Comparison of ENCODE assay signal across 1 cellular context in the genomic region with DNA sequence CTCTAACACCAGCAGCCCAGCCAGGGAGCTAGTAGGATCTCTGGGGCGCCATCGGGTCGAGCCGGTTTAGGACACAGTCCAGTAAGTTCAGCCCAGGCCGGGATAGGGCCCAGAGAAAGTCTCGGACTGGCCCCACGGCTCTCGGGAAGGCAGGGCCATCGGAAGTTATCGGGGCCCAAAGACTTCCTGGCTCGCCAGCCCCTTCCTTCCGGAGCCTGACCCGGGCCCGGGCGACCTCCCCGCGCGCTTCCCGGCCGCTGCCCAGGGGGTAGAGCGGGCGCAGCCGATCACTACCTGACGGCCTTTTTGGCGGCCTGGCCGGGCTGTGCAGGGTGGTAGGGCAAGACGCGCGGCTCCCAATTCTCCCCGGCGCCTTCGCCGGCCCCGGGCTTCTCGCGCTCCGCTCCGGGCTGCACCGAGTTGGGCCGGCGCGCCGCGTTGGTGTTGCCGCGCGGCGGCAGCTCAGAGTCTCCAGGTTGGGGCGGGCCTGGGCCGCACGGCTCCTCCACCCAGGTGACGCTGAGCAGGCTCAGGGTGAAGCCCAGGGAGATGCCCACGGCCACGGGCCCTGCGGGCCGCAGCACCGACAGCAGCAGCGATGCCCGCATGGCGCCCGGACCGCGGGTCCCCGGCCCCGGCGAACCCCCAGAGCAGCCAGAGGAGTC.
TF ChIP-seq lines count a peak whose summit lies in the region.

No MANE protein-coding gene starts in this region.

TF ChIP-seq in HepG2, 621 proteins besides CTCF, POLR2A, EP300 and RAD21 (continued from another document and continues in another):
- TF ChIP-seq, protein P1, sequence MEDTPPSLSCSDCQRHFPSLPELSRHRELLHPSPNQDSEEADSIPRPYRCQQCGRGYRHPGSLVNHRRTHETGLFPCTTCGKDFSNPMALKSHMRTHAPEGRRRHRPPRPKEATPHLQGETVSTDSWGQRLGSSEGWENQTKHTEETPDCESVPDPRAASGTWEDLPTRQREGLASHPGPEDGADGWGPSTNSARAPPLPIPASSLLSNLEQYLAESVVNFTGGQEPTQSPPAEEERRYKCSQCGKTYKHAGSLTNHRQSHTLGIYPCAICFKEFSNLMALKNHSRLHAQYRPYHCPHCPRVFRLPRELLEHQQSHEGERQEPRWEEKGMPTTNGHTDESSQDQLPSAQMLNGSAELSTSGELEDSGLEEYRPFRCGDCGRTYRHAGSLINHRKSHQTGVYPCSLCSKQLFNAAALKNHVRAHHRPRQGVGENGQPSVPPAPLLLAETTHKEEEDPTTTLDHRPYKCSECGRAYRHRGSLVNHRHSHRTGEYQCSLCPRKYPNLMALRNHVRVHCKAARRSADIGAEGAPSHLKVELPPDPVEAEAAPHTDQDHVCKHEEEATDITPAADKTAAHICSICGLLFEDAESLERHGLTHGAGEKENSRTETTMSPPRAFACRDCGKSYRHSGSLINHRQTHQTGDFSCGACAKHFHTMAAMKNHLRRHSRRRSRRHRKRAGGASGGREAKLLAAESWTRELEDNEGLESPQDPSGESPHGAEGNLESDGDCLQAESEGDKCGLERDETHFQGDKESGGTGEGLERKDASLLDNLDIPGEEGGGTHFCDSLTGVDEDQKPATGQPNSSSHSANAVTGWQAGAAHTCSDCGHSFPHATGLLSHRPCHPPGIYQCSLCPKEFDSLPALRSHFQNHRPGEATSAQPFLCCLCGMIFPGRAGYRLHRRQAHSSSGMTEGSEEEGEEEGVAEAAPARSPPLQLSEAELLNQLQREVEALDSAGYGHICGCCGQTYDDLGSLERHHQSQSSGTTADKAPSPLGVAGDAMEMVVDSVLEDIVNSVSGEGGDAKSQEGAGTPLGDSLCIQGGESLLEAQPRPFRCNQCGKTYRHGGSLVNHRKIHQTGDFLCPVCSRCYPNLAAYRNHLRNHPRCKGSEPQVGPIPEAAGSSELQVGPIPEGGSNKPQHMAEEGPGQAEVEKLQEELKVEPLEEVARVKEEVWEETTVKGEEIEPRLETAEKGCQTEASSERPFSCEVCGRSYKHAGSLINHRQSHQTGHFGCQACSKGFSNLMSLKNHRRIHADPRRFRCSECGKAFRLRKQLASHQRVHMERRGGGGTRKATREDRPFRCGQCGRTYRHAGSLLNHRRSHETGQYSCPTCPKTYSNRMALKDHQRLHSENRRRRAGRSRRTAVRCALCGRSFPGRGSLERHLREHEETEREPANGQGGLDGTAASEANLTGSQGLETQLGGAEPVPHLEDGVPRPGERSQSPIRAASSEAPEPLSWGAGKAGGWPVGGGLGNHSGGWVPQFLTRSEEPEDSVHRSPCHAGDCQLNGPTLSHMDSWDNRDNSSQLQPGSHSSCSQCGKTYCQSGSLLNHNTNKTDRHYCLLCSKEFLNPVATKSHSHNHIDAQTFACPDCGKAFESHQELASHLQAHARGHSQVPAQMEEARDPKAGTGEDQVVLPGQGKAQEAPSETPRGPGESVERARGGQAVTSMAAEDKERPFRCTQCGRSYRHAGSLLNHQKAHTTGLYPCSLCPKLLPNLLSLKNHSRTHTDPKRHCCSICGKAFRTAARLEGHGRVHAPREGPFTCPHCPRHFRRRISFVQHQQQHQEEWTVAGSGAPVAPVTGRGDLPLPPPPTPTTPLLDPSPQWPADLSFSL (CRISPR knock-in tag; IDR thresholded peaks at IDR 0.05): no peak
- no peak for TF ChIP-seq PAWR (CRISPR knock-in tag; IDR thresholded peaks at IDR 0.05; ENCODE audit: borderline replicate concordance)
- no peak for TF ChIP-seq ZNF292 (CRISPR knock-in tag; IDR thresholded peaks at IDR 0.05; ENCODE audit: borderline replicate concordance, low read depth)
- TF ChIP-seq ZNF652 (CRISPR knock-in tag; IDR thresholded peaks at IDR 0.05; ENCODE audit: borderline replicate concordance, low read depth): no peak
- TF ChIP-seq ZC3H13 (CRISPR knock-in tag; IDR thresholded peaks at IDR 0.05): no peak
- TF ChIP-seq DNMT3B (CRISPR knock-in tag; conservative IDR thresholded peaks at IDR 0.05): no peak
- no peak for TF ChIP-seq TBX3 (IDR thresholded peaks at IDR 0.05; ENCODE audit: borderline replicate concordance)
- TF ChIP-seq CREB1 (IDR thresholded peaks at IDR 0.05): no peak
- no peak for TF ChIP-seq CREB1 (CRISPR knock-in tag; IDR thresholded peaks at IDR 0.05)
- TF ChIP-seq, protein P2, sequence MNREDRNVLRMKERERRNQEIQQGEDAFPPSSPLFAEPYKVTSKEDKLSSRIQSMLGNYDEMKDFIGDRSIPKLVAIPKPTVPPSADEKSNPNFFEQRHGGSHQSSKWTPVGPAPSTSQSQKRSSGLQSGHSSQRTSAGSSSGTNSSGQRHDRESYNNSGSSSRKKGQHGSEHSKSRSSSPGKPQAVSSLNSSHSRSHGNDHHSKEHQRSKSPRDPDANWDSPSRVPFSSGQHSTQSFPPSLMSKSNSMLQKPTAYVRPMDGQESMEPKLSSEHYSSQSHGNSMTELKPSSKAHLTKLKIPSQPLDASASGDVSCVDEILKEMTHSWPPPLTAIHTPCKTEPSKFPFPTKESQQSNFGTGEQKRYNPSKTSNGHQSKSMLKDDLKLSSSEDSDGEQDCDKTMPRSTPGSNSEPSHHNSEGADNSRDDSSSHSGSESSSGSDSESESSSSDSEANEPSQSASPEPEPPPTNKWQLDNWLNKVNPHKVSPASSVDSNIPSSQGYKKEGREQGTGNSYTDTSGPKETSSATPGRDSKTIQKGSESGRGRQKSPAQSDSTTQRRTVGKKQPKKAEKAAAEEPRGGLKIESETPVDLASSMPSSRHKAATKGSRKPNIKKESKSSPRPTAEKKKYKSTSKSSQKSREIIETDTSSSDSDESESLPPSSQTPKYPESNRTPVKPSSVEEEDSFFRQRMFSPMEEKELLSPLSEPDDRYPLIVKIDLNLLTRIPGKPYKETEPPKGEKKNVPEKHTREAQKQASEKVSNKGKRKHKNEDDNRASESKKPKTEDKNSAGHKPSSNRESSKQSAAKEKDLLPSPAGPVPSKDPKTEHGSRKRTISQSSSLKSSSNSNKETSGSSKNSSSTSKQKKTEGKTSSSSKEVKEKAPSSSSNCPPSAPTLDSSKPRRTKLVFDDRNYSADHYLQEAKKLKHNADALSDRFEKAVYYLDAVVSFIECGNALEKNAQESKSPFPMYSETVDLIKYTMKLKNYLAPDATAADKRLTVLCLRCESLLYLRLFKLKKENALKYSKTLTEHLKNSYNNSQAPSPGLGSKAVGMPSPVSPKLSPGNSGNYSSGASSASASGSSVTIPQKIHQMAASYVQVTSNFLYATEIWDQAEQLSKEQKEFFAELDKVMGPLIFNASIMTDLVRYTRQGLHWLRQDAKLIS (CRISPR knock-in tag; IDR thresholded peaks at IDR 0.05): no peak
- TF ChIP-seq, protein P3, sequence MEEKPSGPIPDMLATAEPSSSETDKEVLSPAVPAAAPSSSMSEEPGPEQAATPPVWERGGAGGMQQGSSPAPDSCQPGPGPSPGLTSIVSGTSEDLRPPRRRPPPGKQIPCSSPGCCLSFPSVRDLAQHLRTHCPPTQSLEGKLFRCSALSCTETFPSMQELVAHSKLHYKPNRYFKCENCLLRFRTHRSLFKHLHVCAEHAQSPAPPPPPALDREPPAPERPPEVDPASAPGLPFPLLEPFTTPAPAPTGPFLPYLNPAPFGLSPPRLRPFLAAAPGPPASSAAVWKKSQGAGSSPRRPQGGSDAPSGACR (CRISPR knock-in tag; IDR thresholded peaks at IDR 0.05): no peak
- no peak for TF ChIP-seq ZNF816 (CRISPR knock-in tag; IDR thresholded peaks at IDR 0.05; ENCODE audit: borderline replicate concordance)
- TF ChIP-seq ZNF549 (CRISPR knock-in tag; IDR thresholded peaks at IDR 0.05): no peak
- no peak for TF ChIP-seq SIN3A (IDR thresholded peaks at IDR 0.05; ENCODE audit: borderline replicate concordance, low read depth, low read length)
- TF ChIP-seq, protein P4, sequence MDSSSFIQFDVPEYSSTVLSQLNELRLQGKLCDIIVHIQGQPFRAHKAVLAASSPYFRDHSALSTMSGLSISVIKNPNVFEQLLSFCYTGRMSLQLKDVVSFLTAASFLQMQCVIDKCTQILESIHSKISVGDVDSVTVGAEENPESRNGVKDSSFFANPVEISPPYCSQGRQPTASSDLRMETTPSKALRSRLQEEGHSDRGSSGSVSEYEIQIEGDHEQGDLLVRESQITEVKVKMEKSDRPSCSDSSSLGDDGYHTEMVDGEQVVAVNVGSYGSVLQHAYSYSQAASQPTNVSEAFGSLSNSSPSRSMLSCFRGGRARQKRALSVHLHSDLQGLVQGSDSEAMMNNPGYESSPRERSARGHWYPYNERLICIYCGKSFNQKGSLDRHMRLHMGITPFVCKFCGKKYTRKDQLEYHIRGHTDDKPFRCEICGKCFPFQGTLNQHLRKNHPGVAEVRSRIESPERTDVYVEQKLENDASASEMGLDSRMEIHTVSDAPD (CRISPR knock-in tag; IDR thresholded peaks at IDR 0.05): no peak
- no peak for TF ChIP-seq WIZ (CRISPR knock-in tag; IDR thresholded peaks at IDR 0.05)
- TF ChIP-seq CENPT (CRISPR knock-in tag; IDR thresholded peaks at IDR 0.05; ENCODE audit: low read depth): no peak
- TF ChIP-seq RORA (CRISPR knock-in tag; IDR thresholded peaks at IDR 0.05): no peak
- no peak for TF ChIP-seq CC2D1A (CRISPR knock-in tag; IDR thresholded peaks at IDR 0.05)
- TF ChIP-seq ZNF773 (CRISPR knock-in tag; IDR thresholded peaks at IDR 0.05; ENCODE audit: borderline replicate concordance): no peak
- no peak for TF ChIP-seq SALL2 (CRISPR knock-in tag; IDR thresholded peaks at IDR 0.05)
- peak; percentile 78 for TF ChIP-seq ASH2L (IDR thresholded peaks at IDR 0.05; ENCODE audit: insufficient read length, low read depth, low read length)
- no peak for TF ChIP-seq ZNF235 (CRISPR knock-in tag; IDR thresholded peaks at IDR 0.05; ENCODE audit: borderline replicate concordance)
- no peak for TF ChIP-seq SOX13 (IDR thresholded peaks at IDR 0.05)
- TF ChIP-seq SOX13 (CRISPR knock-in tag; conservative IDR thresholded peaks at IDR 0.05 in 1 of 2, IDR thresholded peaks at IDR 0.05 in 1 of 2): peak in 1 of 2 experiments; percentile 28; a peak in 1 of 4 replicates
- TF ChIP-seq, protein P5, sequence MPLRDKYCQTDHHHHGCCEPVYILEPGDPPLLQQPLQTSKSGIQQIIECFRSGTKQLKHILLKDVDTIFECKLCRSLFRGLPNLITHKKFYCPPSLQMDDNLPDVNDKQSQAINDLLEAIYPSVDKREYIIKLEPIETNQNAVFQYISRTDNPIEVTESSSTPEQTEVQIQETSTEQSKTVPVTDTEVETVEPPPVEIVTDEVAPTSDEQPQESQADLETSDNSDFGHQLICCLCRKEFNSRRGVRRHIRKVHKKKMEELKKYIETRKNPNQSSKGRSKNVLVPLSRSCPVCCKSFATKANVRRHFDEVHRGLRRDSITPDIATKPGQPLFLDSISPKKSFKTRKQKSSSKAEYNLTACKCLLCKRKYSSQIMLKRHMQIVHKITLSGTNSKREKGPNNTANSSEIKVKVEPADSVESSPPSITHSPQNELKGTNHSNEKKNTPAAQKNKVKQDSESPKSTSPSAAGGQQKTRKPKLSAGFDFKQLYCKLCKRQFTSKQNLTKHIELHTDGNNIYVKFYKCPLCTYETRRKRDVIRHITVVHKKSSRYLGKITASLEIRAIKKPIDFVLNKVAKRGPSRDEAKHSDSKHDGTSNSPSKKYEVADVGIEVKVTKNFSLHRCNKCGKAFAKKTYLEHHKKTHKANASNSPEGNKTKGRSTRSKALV (CRISPR knock-in tag; IDR thresholded peaks at IDR 0.05): peak; percentile 63; the same call in 1 of the 2 replicates
- TF ChIP-seq, protein P6, sequence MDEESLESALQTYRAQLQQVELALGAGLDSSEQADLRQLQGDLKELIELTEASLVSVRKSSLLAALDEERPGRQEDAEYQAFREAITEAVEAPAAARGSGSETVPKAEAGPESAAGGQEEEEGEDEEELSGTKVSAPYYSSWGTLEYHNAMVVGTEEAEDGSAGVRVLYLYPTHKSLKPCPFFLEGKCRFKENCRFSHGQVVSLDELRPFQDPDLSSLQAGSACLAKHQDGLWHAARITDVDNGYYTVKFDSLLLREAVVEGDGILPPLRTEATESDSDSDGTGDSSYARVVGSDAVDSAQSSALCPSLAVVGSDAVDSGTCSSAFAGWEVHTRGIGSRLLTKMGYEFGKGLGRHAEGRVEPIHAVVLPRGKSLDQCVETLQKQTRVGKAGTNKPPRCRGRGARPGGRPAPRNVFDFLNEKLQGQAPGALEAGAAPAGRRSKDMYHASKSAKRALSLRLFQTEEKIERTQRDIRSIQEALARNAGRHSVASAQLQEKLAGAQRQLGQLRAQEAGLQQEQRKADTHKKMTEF (CRISPR knock-in tag; IDR thresholded peaks at IDR 0.05): no peak
- no peak for TF ChIP-seq ZFP36 (IDR thresholded peaks at IDR 0.05; ENCODE audit: borderline replicate concordance, low read depth, low read length, partially characterized antibody)
- no peak for TF ChIP-seq ZNF629 (CRISPR knock-in tag; conservative IDR thresholded peaks at IDR 0.05)
- TF ChIP-seq ZNF280B (CRISPR knock-in tag; IDR thresholded peaks at IDR 0.05; ENCODE audit: borderline replicate concordance): no peak
- no peak for TF ChIP-seq MEIS1 (CRISPR knock-in tag; IDR thresholded peaks at IDR 0.05; ENCODE audit: borderline replicate concordance)
- TF ChIP-seq ZBTB37 (CRISPR knock-in tag; IDR thresholded peaks at IDR 0.05): no peak
- no peak for TF ChIP-seq ARNTL (CRISPR knock-in tag; IDR thresholded peaks at IDR 0.05)
- no peak for TF ChIP-seq SOX5 (CRISPR knock-in tag; IDR thresholded peaks at IDR 0.05; ENCODE audit: borderline replicate concordance)
- TF ChIP-seq ZNF383 (CRISPR knock-in tag; IDR thresholded peaks at IDR 0.05; ENCODE audit: borderline replicate concordance): no peak
